In genomic region chr17:58969612-58970011, GRCh38 we compare ENCODE assay signal across 1 cellular context.
TF ChIP-seq lines count a peak whose summit lies in the region.

No MANE protein-coding gene starts in this region.

TF ChIP-seq in SK-N-SH, 30 proteins besides CTCF, POLR2A, EP300 and RAD21 (continued from another document):
- TF ChIP-seq ELF1 (IDR thresholded peaks at IDR 0.05), result no peak
